ENCODE assay signal across 11 cellular contexts in the genomic region with DNA sequence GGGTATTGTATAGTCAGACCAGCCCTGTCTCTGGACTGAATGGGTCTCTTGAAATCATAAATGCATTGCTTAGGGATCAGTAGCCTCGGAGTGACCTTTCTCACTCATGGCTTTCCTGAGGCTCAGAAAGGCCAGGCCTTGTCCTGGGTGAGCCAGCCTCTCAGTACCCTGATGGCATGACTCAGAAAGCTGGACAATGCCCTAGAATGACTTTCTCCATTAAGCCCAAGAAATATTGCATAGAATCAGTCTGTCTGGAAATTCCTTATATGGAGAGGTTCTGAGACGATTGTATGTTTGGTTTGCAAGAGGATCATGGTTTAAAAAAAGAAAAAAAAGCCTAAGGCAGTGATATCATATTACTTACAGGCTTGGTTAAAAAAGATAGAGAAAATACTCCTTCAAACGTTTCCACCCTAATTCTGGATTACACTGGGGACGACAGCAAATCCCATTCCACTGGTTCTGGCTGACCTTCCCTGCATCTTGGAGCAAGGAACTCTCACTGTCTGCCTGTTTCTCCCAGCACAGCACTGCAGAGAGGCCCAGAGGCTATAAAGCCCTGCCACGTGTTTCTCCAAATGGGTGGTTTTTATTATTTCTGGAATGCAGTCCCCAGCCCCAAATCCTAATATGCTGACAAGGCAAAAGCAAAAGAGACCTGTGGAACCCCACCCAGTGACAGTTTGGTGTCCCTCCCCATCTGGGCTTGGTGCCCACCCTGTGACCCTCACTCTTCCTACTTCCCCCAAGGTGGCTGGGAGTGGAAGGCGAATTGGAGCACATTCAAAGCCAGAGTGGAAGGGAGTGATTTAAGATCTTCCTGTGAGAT. TPM values are rescaled to one million over a fixed set of nuclear protein-coding genes. Genes with fewer than 3 reads are reported as not detected.
DNase-seq lines count a peak whose midpoint lies in the region; ATAC-seq, FAIRE-seq and TF ChIP-seq lines count a peak whose summit lies in the region.
"Had no signal": no experiment of that assay in that cellular context is flagged by ENCODE, and none has a peak within 500 bp of the region (broad histone marks: within the 10 kb centered on the region; RNA-seq: fewer than 3 reads in every experiment).

No MANE protein-coding gene starts in this region.

- peaks cover 4% of the 10 kb centered on the region; the same call in 1 of the 3 replicates for H3K36me3 ChIP-seq in K562 (ENCODE audit: control insufficient read depth, insufficient read depth, low read length)
- no peaks in the 10 kb centered on the region for H3K36me3 ChIP-seq in smooth muscle cell (ENCODE audit: low read depth)

- BruUV-seq in K562 (replicated peaks; lab: Mats Ljungman, UMichigan), result no TSS peak

- H3K36me3 Mint-ChIP-seq in activated T-cell treated with anti-CD3 and anti-CD28 coated beads, Interleukin-2, amount 50 U/mL, for 72 hours (ENCODE audit: insufficient read depth in 2 of 2), result no peaks in the 10 kb centered on the region

- no peak overlapping the region for H3K9ac ChIP-seq in K562 (ENCODE audit: insufficient read depth in 1 of 2, low read depth in 2 of 2, low read length in 2 of 2)
- no peak overlapping the region for H3K9ac ChIP-seq in smooth muscle cell (ENCODE audit: low read depth)

- TF ChIP-seq EP300 in K562 (IDR thresholded peaks at IDR 0.05; ENCODE audit: low read length), result no peak

- H3K4me3 Mint-ChIP-seq in activated T-cell treated with anti-CD3 and anti-CD28 coated beads, Interleukin-2, amount 50 U/mL, for 72 hours, result no peak overlapping the region

- no peak for TF ChIP-seq CTCF in K562 (IDR thresholded peaks at IDR 0.05 in 2 of 3, conservative IDR thresholded peaks at IDR 0.05 in 1 of 3; ENCODE audit: insufficient read depth in 2 of 3, low read depth in 1 of 3, low read length in 3 of 3)
- no peak for TF ChIP-seq CTCF in smooth muscle cell (IDR thresholded peaks at IDR 0.05; ENCODE audit: borderline replicate concordance, insufficient read depth, poor library complexity, severe bottlenecking)

- H3K79me2 ChIP-seq in K562 (ENCODE audit: control insufficient read depth, insufficient read depth, low read length) (no peaks in the 10 kb centered on the region; the same call in 2 of the 3 replicates), smooth muscle cell (ENCODE audit: low read depth) (peaks cover 65% of the 10 kb centered on the region)

- TF ChIP-seq POLR2A in H54 (IDR thresholded peaks at IDR 0.05; ENCODE audit: low read depth, low read length), result no peak
- no peak for TF ChIP-seq POLR2A in K562 (conservative IDR thresholded peaks at IDR 0.05)

- no peaks in the 10 kb centered on the region for H3K9me1 ChIP-seq in K562 (ENCODE audit: control insufficient read depth, insufficient read depth, low read length)

- intact Hi-C loops in K562 (cut with micrococcal nuclease), result no loop called here

- H2AFZ ChIP-seq in K562 (ENCODE audit: low read depth, low read length) (no peak overlapping the region), smooth muscle cell (ENCODE audit: low read depth) (no peak overlapping the region)

- peaks cover 23% of the 10 kb centered on the region for H3K4me1 Mint-ChIP-seq in activated T-cell treated with anti-CD3 and anti-CD28 coated beads, Interleukin-2, amount 50 U/mL, for 72 hours (ENCODE audit: low read depth)

- ATAC-seq in K562 (no peak), HG03045 (IDR thresholded peaks at IDR 0.05; ENCODE audit: unreplicated experiment) (no peak), HG02884 (IDR thresholded peaks at IDR 0.05; ENCODE audit: unreplicated experiment) (no peak)
- no peak for ATAC-seq in activated T-cell treated with anti-CD3 and anti-CD28 coated beads, Interleukin-2, amount 50 U/mL, for 72 hours (replicated peaks in 1 of 2)

- H4K20me1 ChIP-seq in K562 (replicated peaks; ENCODE audit: control insufficient read depth, insufficient read depth, low read length), result no peaks in the 10 kb centered on the region
- H4K20me1 ChIP-seq in smooth muscle cell (ENCODE audit: low read depth), result peaks cover 31% of the 10 kb centered on the region

- CTCF ChIA-PET in K562 (lab: Yijun Ruan, JAX; ENCODE audit: low intra/inter-chr PET ratio), result no interaction called here

- no peak overlapping the region for H3K27ac Mint-ChIP-seq in activated T-cell treated with anti-CD3 and anti-CD28 coated beads, Interleukin-2, amount 50 U/mL, for 72 hours

- H3K27me3 Mint-ChIP-seq in activated T-cell treated with anti-CD3 and anti-CD28 coated beads, Interleukin-2, amount 50 U/mL, for 72 hours (ENCODE audit: low read depth), result peaks cover 86% of the 10 kb centered on the region

- H3K27me3 ChIP-seq in K562 (ENCODE audit: control insufficient read depth in 2 of 2, insufficient read depth in 2 of 2, low read length in 2 of 2), result no peaks in the 10 kb centered on the region
- H3K27me3 ChIP-seq in smooth muscle cell (ENCODE audit: low read depth), result no peaks in the 10 kb centered on the region

- FAIRE-seq in H54 (lab: Jason Lieb, UNC) (peak; percentile 87), K562 (lab: Jason Lieb, UNC) (no peak)

- H3K27ac ChIP-seq in K562 (ENCODE audit: extremely low read depth, low read depth, low read length), result no peak overlapping the region
- H3K27ac ChIP-seq in smooth muscle cell (ENCODE audit: low read depth), result peak overlapping the region; percentile 92

- H3K4me1 ChIP-seq in K562 (replicated peaks in 1 of 2; ENCODE audit: control insufficient read depth in 2 of 2, insufficient read depth in 2 of 2, low read length in 2 of 2), result peaks cover 0 to 11% of the 10 kb centered on the region in 2 experiments; a peak in 3 of 5 replicates
- H3K4me1 ChIP-seq in smooth muscle cell (ENCODE audit: low read depth), result peaks cover 18% of the 10 kb centered on the region

- peaks cover 32% of the 10 kb centered on the region for H3F3A ChIP-seq in smooth muscle cell (ENCODE audit: low read depth)

- in situ Hi-C loops in K562 (cut with MboI), result no loop called here

- TF ChIP-seq RAD21 in K562 (CRISPR knock-in tag; conservative IDR thresholded peaks at IDR 0.05 in 1 of 2, IDR thresholded peaks at IDR 0.05 in 1 of 2), result no peak

- no peak overlapping the region for H3K4me3 ChIP-seq in K562
- H3K4me3 ChIP-seq in smooth muscle cell, result no peak overlapping the region

- DNase-seq in H54 (ENCODE audit: insufficient read length, low spot score) (peak; percentile 39), K562 (ENCODE audit: extremely low read depth in 1 of 4, low spot score in 3 of 4) (no peak), hepatic stellate cell (ENCODE audit: low spot score) (peak; percentile 68), smooth muscle cell (lab: John Stamatoyannopoulos, UW; ENCODE audit: unreplicated experiment) (no peak), SW480 (ENCODE audit: low spot score) (no peak)
- no peak for DNase-seq in activated T-cell treated with anti-CD3 and anti-CD28 coated beads, Interleukin-2, amount 50 U/mL, for 72 hours
- DNase-seq: activated CD4-positive, alpha-beta T cell treated with anti-CD3 and anti-CD28 coated beads for 1 hour; NCI-H1694; stimulated activated CD4-positive, alpha-beta T cell treated with anti-CD3 and anti-CD28 coated beads, Interleukin-12 subunit alpha, Interleukin-12 subunit beta, amount 100 ng/mL, for 4 hours had no signal

- WGBS in K562 (ENCODE audit: insufficient coverage, low coverage, missing lambda C conversion rate), result 61% methylated on average over 6 of the region's 6 CpGs
- WGBS in smooth muscle cell (ENCODE audit: low lambda C conversion rate), result 17% methylated on average over 6 of the region's 6 CpGs

- H3K4me2 ChIP-seq in K562 (ENCODE audit: insufficient read depth, low read length), result no peak overlapping the region
- H3K4me2 ChIP-seq in smooth muscle cell, result peak overlapping the region; percentile 62

- no peaks in the 10 kb centered on the region for H3K9me3 ChIP-seq in K562 (replicated peaks; ENCODE audit: control insufficient read depth, insufficient read depth, low read depth, low read length)
- H3K9me3 ChIP-seq in smooth muscle cell (replicated peaks; ENCODE audit: low read depth), result no peaks in the 10 kb centered on the region

- POLR2A ChIA-PET in K562 (lab: Yijun Ruan, JAX), result no interaction called here

- H3K9me3 Mint-ChIP-seq in activated T-cell treated with anti-CD3 and anti-CD28 coated beads, Interleukin-2, amount 50 U/mL, for 72 hours, result no peaks in the 10 kb centered on the region

TF ChIP-seq in K562, 482 proteins besides CTCF, POLR2A, EP300 and RAD21:
- peak; percentile 81 for TF ChIP-seq C11orf30 (IDR thresholded peaks at IDR 0.05; ENCODE audit: low read depth)
- TF ChIP-seq MAFK (IDR thresholded peaks at IDR 0.05; ENCODE audit: low read length), result peak; percentile 90
- TF ChIP-seq MAFF (IDR thresholded peaks at IDR 0.05; ENCODE audit: low read length), result peak; percentile 82
- no peak for TF ChIP-seq SOX6 (IDR thresholded peaks at IDR 0.05)
- peak; percentile 63 for TF ChIP-seq MAFG (tag; conservative IDR thresholded peaks at IDR 0.05)
- TF ChIP-seq ZNF316 (IDR thresholded peaks at IDR 0.05), result peak; percentile 84
- no peak for TF ChIP-seq ZNF75A (CRISPR knock-in tag; IDR thresholded peaks at IDR 0.05)

RNA-seq across cellular contexts. Expression of gene MAP1B, which starts 34.4 kb away (rescaled TPM):
- 40.0 and 59.2 TPM in 2 replicates for total RNA-seq in K562 (2011; cell fraction: chromatin; rRNA removed; ENCODE audit: low replicate concordance)
- 29.5 and 48.0 TPM in 2 replicates for total RNA-seq in K562 (2011; cell fraction: nucleolus; rRNA removed)
- total RNA-seq in K562 (2011; cell fraction: nucleoplasm; rRNA removed), result 40.7 and 44.0 TPM in 2 replicates
- 17.3 and 23.7 TPM in 2 replicates for total RNA-seq in K562 (2014; rRNA removed)
- 26.4 and 28.7 TPM in 2 replicates for total RNA-seq in K562 (2014; rRNA removed; fragmentation: Illumina TruSeq; extraction: Trizol)
- 15.4 and 17.5 TPM in 2 replicates for total RNA-seq in K562 (2015; rRNA removed; fragmentation: Illumina TruSeq; extraction: Trizol)
- total RNA-seq in K562 (2021), result 61.4 and 66.1 TPM in 2 replicates
- polyA plus RNA-seq in K562 (2011; rRNA removed), result 5.2 and 8.0 TPM in 2 replicates
- polyA plus RNA-seq in K562 (2011; cell fraction: cytosol; rRNA removed), result 9.8 and 14.0 TPM in 2 replicates
- 7.7 and 8.0 TPM in 2 replicates for polyA plus RNA-seq in K562 (2011; cell fraction: nucleus; rRNA removed)
- 10.2 and 16.8 TPM in 2 replicates for polyA plus RNA-seq in K562 (2012)
- 22.5 and 24.4 TPM in 2 replicates for polyA plus RNA-seq in K562 (2014; fragmentation: Illumina TruSeq; extraction: Trizol)
- 10 to 100 TPM in 1 of 2 experiments, 1 to 10 TPM in 1; 9.9 to 30.1 TPM for polyA plus RNA-seq in K562 (2014; fragmentation: Nextera tagmentation; extraction: Ambion mirVana)
- 12.5 and 12.9 TPM in 2 replicates for polyA plus RNA-seq in K562 (2014; rRNA removed)
- 18.9 and 28.9 TPM in 2 replicates for polyA minus RNA-seq in K562 (2011; rRNA and poly(A)+ RNA removed)
- 13.7 and 23.6 TPM in 2 replicates for polyA minus RNA-seq in K562 (2011; cell fraction: cytosol; rRNA and poly(A)+ RNA removed)
- 18.7 and 26.7 TPM in 2 replicates for polyA minus RNA-seq in K562 (2011; cell fraction: nucleus; rRNA and poly(A)+ RNA removed)
- 111 TPM in 2 replicates for total RNA-seq in smooth muscle cell
- 139 and 143 TPM in 2 replicates for polyA plus RNA-seq in smooth muscle cell
- total RNA-seq in activated T-cell treated with anti-CD3 and anti-CD28 coated beads, Interleukin-2, amount 50 U/mL, for 72 hours, result 1 to 10 TPM; 5.5 TPM

Comparison
In these comparisons a context has a peak if more than half of its experiments do, and no peak if none do; other contexts are left out.
1. DNase-seq: peak in H54 (single experiment) and hepatic stellate cell (single experiment); none in K562 (0 of 4), smooth muscle cell (single experiment), activated T-cell treated with anti-CD3 and anti-CD28 coated beads, Interleukin-2, amount 50 U/mL, for 72 hours (0 of 2) and SW480 (single experiment).